Comparison of ENCODE assay signal across 17 cellular contexts in genomic region chr18:11064106-11064505, GRCh38.
A peak's percentile ranks its signal among the peaks of the same experiment; 100 is the strongest.
DNase-seq lines count a peak whose midpoint lies in the region; ATAC-seq and TF ChIP-seq lines count a peak whose summit lies in the region.
"Had no signal": no experiment of that assay in that cellular context is flagged by ENCODE, and none has a peak within 500 bp of the region (broad histone marks: within the 10 kb centered on the region; RNA-seq: fewer than 3 reads in every experiment).

No MANE protein-coding gene starts in this region.

- H3K9me3 ChIP-seq in IMR-90 (ENCODE audit: control insufficient read depth, insufficient read depth, low read length), result no peaks in the 10 kb centered on the region
- H3K9me3 ChIP-seq in adipocyte (ENCODE audit: control insufficient read depth, low read length), result peaks cover 21% of the 10 kb centered on the region
- H3K9me3 ChIP-seq: BE2C, HAP-1 had no signal

- H3K36me3 ChIP-seq in IMR-90 (ENCODE audit: control insufficient read depth, insufficient read depth, low read length) (no peaks in the 10 kb centered on the region), adipocyte (ENCODE audit: control insufficient read depth, insufficient read depth, low read length, severe bottlenecking) (no peaks in the 10 kb centered on the region)
- H3K36me3 ChIP-seq: BE2C, HAP-1 had no signal

- no peak for TF ChIP-seq CTCF in IMR-90 (conservative IDR thresholded peaks at IDR 0.05; ENCODE audit: low read depth, low read length)
- no peak for TF ChIP-seq CTCF in foreskin keratinocyte (conservative IDR thresholded peaks at IDR 0.05)

- CTCF ChIA-PET in IMR-90 (lab: Yijun Ruan, JAX), result no interaction called here

- H3K9me1 ChIP-seq in IMR-90 (ENCODE audit: insufficient read depth, low read length), result peaks cover 7% of the 10 kb centered on the region

- H3K4me3 ChIP-seq in IMR-90 (ENCODE audit: insufficient read depth, low read depth, low read length) (no peak overlapping the region), adipocyte (ENCODE audit: low read length) (no peak overlapping the region)
- H3K4me3 ChIP-seq: GM12878, GM23248, HAP-1 had no signal

- dilution Hi-C loops in IMR-90 (cut with HindIII; ENCODE audit: low sequenced_read_pairs, unreplicated experiment), result no loop called here

- ATAC-seq in IMR-90 (ENCODE audit: low read depth) (peak; percentile 81), GM19324 (IDR thresholded peaks at IDR 0.05; ENCODE audit: low FRiP score, unreplicated experiment) (no peak), foreskin keratinocyte (no peak), HG02610 (IDR thresholded peaks at IDR 0.05; ENCODE audit: unreplicated experiment) (no peak)
- ATAC-seq: GM12878 had no signal

- 0 out of 4 replicates have a peak, but pooled peaks cover 0 to 2% of the 10 kb centered on the region in 2 experiments for H3K79me1 ChIP-seq in IMR-90 (ENCODE audit: low read depth in 1 of 2, low read length in 2 of 2)

- no peak overlapping the region for H2BK15ac ChIP-seq in IMR-90 (ENCODE audit: low read depth, low read length)

- H3K27ac ChIP-seq in IMR-90 (ENCODE audit: insufficient read depth, low read length), result 0 out of 2 replicates have a peak overlapping the region, but pooled peaks have one; percentile 7
- H3K27ac ChIP-seq in foreskin keratinocyte, result no peak overlapping the region
- H3K27ac ChIP-seq: GM23248 had no signal

- H2AFZ ChIP-seq in IMR-90 (replicated peaks; ENCODE audit: low read length, poor library complexity), result no peak overlapping the region
- H2AFZ ChIP-seq: GM23248 had no signal

- intact Hi-C loops in IMR-90 (cut with micrococcal nuclease), result no loop called here

- H3K4me2 ChIP-seq in IMR-90 (ENCODE audit: low read depth, low read length), result peak overlapping the region; percentile 67; the same call in 1 of the 2 replicates

- BruUV-seq in IMR-90 (replicated peaks; lab: Mats Ljungman, UMichigan), result no TSS peak

- H3K18ac ChIP-seq in IMR-90 (ENCODE audit: low read depth, low read length), result no peak overlapping the region

- no peak for TF ChIP-seq RAD21 in IMR-90 (IDR thresholded peaks at IDR 0.05; ENCODE audit: low read length)

- no peak for TF ChIP-seq POLR2A in IMR-90 (IDR thresholded peaks at IDR 0.05; ENCODE audit: low read depth, low read length)

- 0 out of 2 replicates have a peak overlapping the region, but pooled peaks have one; percentile 10 for H2AK5ac ChIP-seq in IMR-90 (ENCODE audit: low read depth, low read length)

- H2BK20ac ChIP-seq in IMR-90 (ENCODE audit: low read depth, low read length), result no peak overlapping the region

- H2BK5ac ChIP-seq in IMR-90 (ENCODE audit: low read depth, low read length, poor library complexity, severe bottlenecking), result no peak overlapping the region

- no peak overlapping the region for H4K91ac ChIP-seq in IMR-90 (ENCODE audit: insufficient read depth, low read depth, low read length)

- no peak overlapping the region for H4K8ac ChIP-seq in IMR-90 (ENCODE audit: low read depth in 2 of 2, low read length in 2 of 2)

- no peak overlapping the region for H3K56ac ChIP-seq in IMR-90 (ENCODE audit: extremely low read depth, insufficient read depth, low read length)

- DNase-seq in IMR-90, result peak; percentile 65
- DNase-seq in adipocyte (ENCODE audit: low read depth), result peak; percentile 39
- peak; percentile 50 for DNase-seq in dermis blood vessel endothelial cell
- DNase-seq in myocyte (ENCODE audit: low read depth), result peak; percentile 19
- no peak for DNase-seq in foreskin keratinocyte
- no peak for DNase-seq in NCI-H524 (lab: John Stamatoyannopoulos, UW)
- DNase-seq: BE2C; C1 segment of cervical spinal cord; CD4-positive, CD25-positive, alpha-beta regulatory T cell; CD8-positive, alpha-beta memory T cell; COR-L47; DMS 273 treated with DMSO at 0.1 percent for 48 hours; GM23248 had no signal

- H3K9ac ChIP-seq in IMR-90 (ENCODE audit: low read depth, low read length) (no peak overlapping the region), adipocyte (ENCODE audit: low read length) (no peak overlapping the region)
- H3K9ac ChIP-seq: GM23248 had no signal

- 0 out of 2 replicates have a peak, but pooled peaks cover 3% of the 10 kb centered on the region for H4K20me1 ChIP-seq in IMR-90 (ENCODE audit: insufficient read depth, low read length)

- H3K23ac ChIP-seq in IMR-90 (ENCODE audit: low read depth, low read length), result no peak overlapping the region

- H3K4ac ChIP-seq in IMR-90 (ENCODE audit: low read depth, low read length), result no peak overlapping the region

- in situ Hi-C loops in IMR-90 (cut with MboI; ENCODE audit: low sequenced_read_pairs), result no loop called here

- H3K27me3 ChIP-seq in IMR-90 (ENCODE audit: control insufficient read depth, insufficient read depth, low read length) (no peaks in the 10 kb centered on the region), adipocyte (replicated peaks; ENCODE audit: control insufficient read depth, insufficient read depth, low read length) (no peaks in the 10 kb centered on the region), foreskin keratinocyte (no peaks in the 10 kb centered on the region)
- H3K27me3 ChIP-seq: BE2C had no signal

- no peak overlapping the region for H4K5ac ChIP-seq in IMR-90 (ENCODE audit: low read depth, low read length)

- no peak overlapping the region for H3K14ac ChIP-seq in IMR-90 (replicated peaks; ENCODE audit: low read depth, low read length)

- POLR2A ChIA-PET in IMR-90 (lab: Charles Lee; ENCODE audit: unreplicated experiment), result interaction anchor here (0.7 kb wide), 1 partner anchor 436 kb away, joined by 5 read pairs; no protein-coding TSS in a partner anchor

- no peak overlapping the region for H2BK120ac ChIP-seq in IMR-90 (ENCODE audit: low read depth, low read length)

- no peak overlapping the region for H2AK9ac ChIP-seq in IMR-90 (replicated peaks; ENCODE audit: low read depth, low read length, poor library complexity)

- peaks cover 5% of the 10 kb centered on the region for H3K4me1 ChIP-seq in IMR-90 (ENCODE audit: control insufficient read depth, insufficient read depth, low read length)
- no peaks in the 10 kb centered on the region for H3K4me1 ChIP-seq in adipocyte (ENCODE audit: control insufficient read depth, insufficient read depth, low read length)
- no peaks in the 10 kb centered on the region for H3K4me1 ChIP-seq in foreskin keratinocyte
- H3K4me1 ChIP-seq: BE2C, HAP-1 had no signal

- no CpG with 5 or more reads among the region's 2 CpGs for WGBS in IMR-90 (ENCODE audit: extremely low coverage in 2 of 2, insufficient read length in 1 of 2), 2 experiments

TF ChIP-seq in IMR-90, 13 proteins besides CTCF, POLR2A, EP300 and RAD21:
- TF ChIP-seq BHLHE40 (IDR thresholded peaks at IDR 0.05; ENCODE audit: low read depth, low read length) (no peak), RCOR1 (IDR thresholded peaks at IDR 0.05; ENCODE audit: insufficient replicate concordance, low read length) (no peak), RFX5 (IDR thresholded peaks at IDR 0.05; ENCODE audit: low read depth, low read length) (no peak), MAFK (IDR thresholded peaks at IDR 0.05; ENCODE audit: low read depth, low read length) (no peak), MXI1 (IDR thresholded peaks at IDR 0.05; ENCODE audit: borderline replicate concordance, low read depth, low read length) (no peak), MAZ (IDR thresholded peaks at IDR 0.05; ENCODE audit: borderline replicate concordance, low read depth, low read length) (no peak), USF2 (IDR thresholded peaks at IDR 0.05; ENCODE audit: low read depth, low read length) (no peak), NFE2L2 (IDR thresholded peaks at IDR 0.05; ENCODE audit: low read depth, low read length) (no peak), CHD1 (IDR thresholded peaks at IDR 0.05; ENCODE audit: low read depth, low read length) (no peak), SMC3 (IDR thresholded peaks at IDR 0.05; ENCODE audit: low read depth, low read length) (no peak), CEBPB (IDR thresholded peaks at IDR 0.05; ENCODE audit: low read depth, low read length) (no peak), ELK1 (IDR thresholded peaks at IDR 0.05; ENCODE audit: borderline replicate concordance, low read depth, low read length) (no peak), FOS (IDR thresholded peaks at IDR 0.05; ENCODE audit: low read depth, low read length) (no peak)

Comparison
In these comparisons a context has a peak if more than half of its experiments do, and no peak if none do; other contexts are left out.
1. DNase-seq: peak in IMR-90 (single experiment), adipocyte (single experiment), dermis blood vessel endothelial cell (single experiment) and myocyte (single experiment); none in foreskin keratinocyte (0 of 2) and NCI-H524 (0 of 2).